ENCODE assay signal across 1 cellular context in the genomic region with DNA sequence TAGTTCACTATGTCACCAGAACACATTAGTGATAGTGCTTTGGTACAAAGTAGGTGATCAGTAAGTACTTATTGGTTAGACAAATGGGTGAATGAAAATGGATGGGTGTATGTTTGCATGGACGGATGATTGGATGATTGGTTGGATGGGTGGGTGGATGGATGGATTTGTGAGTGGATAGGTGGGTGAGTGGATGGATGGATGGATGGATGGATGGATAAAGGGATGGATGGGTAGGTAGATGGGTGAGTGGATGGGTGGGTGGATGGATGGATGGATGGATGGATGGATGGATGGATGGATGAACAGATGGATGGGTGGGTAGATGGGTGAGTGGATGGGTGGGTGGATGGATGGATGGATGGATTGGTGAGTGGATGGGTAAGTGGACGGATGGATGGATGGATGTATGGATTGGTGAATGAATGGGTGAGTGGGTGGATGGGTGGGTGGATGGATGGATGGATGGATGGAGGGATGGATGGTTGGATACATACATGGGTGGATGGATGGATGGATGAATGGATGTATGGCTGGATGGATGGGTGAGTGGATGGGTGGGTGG.
A peak's percentile ranks its signal among the peaks of the same experiment; 100 is the strongest.
TF ChIP-seq lines count a peak whose summit lies in the region.

No MANE protein-coding gene starts in this region.

TF ChIP-seq in HEK293, 187 proteins besides CTCF, POLR2A, EP300 and RAD21 (continued from another document):
- no peak for TF ChIP-seq ZNF175 (tag by site-specific recombination; IDR thresholded peaks at IDR 0.05)
- TF ChIP-seq ZNF223 (tag by site-specific recombination; IDR thresholded peaks at IDR 0.05), result no peak
- TF ChIP-seq SP7 (tag by site-specific recombination; IDR thresholded peaks at IDR 0.05), result no peak
- TF ChIP-seq ZNF341 (tag by site-specific recombination; IDR thresholded peaks at IDR 0.05; ENCODE audit: low read depth), result no peak
- peak; percentile 96 for TF ChIP-seq ZNF366 (tag by site-specific recombination; conservative IDR thresholded peaks at IDR 0.05)
- no peak for TF ChIP-seq ZNF707 (tag by site-specific recombination; IDR thresholded peaks at IDR 0.05)
- peak; percentile 87 for TF ChIP-seq EGR2 (tag by site-specific recombination; IDR thresholded peaks at IDR 0.05; ENCODE audit: low read depth)
- TF ChIP-seq GLIS2 (tag by site-specific recombination; IDR thresholded peaks at IDR 0.05), result no peak
- no peak for TF ChIP-seq ZBTB8A (tag by site-specific recombination; IDR thresholded peaks at IDR 0.05)
